ENCODE assay signal across 1 cellular context in the genomic region with DNA sequence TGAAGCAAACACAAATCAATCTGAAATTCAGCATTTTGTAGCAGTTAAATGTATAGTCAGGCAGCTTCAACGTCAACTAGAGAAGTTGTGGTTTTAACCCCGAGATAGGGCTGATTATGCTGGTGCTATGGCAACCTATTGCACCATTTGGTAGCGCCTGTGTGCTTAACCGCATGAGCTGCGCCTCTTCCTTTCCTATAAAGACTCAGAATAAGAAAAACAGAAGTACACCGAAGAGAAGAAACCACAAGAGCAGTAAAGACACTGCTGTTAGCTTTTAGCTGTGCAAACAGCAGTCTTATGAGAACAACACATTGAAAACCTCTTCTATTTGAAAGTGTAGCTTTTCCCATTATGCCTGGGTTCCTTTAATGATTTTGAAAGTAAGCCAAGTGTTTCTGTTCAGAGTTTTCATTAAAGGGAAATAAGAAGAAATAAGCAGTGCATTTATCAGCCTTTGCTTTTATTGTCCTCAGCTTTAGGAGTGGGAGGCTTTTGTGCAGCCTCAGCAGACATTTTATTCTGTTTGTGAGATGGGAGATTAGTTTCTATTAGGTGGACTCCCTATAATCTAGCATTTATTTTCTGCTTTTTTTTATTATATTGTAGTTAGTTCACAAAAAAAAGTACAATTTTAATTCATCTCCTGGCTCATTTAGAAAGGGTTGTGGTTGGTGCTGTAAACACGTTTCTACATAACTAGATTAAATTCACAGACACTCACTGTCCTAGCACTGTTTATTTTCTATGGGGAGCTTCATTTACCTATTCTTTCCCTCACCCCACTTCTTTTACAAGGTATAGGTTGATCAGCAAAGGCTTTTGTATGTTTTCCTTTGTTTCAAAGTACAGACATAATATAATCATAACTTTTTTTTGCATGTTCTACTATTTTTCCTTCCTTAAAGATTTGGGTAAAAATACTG.
TF ChIP-seq lines count a peak whose summit lies in the region.

No MANE protein-coding gene starts in this region.

TF ChIP-seq in GM12878, 131 proteins besides CTCF, POLR2A, EP300 and RAD21 (continued from another document):
- TF ChIP-seq, protein P1, sequence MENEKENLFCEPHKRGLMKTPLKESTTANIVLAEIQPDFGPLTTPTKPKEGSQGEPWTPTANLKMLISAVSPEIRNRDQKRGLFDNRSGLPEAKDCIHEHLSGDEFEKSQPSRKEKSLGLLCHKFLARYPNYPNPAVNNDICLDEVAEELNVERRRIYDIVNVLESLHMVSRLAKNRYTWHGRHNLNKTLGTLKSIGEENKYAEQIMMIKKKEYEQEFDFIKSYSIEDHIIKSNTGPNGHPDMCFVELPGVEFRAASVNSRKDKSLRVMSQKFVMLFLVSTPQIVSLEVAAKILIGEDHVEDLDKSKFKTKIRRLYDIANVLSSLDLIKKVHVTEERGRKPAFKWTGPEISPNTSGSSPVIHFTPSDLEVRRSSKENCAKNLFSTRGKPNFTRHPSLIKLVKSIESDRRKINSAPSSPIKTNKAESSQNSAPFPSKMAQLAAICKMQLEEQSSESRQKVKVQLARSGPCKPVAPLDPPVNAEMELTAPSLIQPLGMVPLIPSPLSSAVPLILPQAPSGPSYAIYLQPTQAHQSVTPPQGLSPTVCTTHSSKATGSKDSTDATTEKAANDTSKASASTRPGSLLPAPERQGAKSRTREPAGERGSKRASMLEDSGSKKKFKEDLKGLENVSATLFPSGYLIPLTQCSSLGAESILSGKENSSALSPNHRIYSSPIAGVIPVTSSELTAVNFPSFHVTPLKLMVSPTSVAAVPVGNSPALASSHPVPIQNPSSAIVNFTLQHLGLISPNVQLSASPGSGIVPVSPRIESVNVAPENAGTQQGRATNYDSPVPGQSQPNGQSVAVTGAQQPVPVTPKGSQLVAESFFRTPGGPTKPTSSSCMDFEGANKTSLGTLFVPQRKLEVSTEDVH (IDR thresholded peaks at IDR 0.05; ENCODE audit: low read depth, partially characterized antibody) = peak; percentile 60
- no peak for TF ChIP-seq NR2C2 (IDR thresholded peaks at IDR 0.05; ENCODE audit: borderline replicate concordance, control insufficient read depth, insufficient read length, low read depth)
- peak; percentile 72 for TF ChIP-seq TCF12 (IDR thresholded peaks at IDR 0.05; ENCODE audit: low read depth, low read length)
- no peak for TF ChIP-seq MYB (IDR thresholded peaks at IDR 0.05; ENCODE audit: borderline replicate concordance, low read depth, low read length)
- no peak for TF ChIP-seq EZH2 (IDR thresholded peaks at IDR 0.05; ENCODE audit: borderline replicate concordance, control insufficient read depth, low read depth, low read length)
- TF ChIP-seq ZNF274 (IDR thresholded peaks at IDR 0.05; ENCODE audit: insufficient read depth, insufficient read length) = no peak
- TF ChIP-seq, protein P2, sequence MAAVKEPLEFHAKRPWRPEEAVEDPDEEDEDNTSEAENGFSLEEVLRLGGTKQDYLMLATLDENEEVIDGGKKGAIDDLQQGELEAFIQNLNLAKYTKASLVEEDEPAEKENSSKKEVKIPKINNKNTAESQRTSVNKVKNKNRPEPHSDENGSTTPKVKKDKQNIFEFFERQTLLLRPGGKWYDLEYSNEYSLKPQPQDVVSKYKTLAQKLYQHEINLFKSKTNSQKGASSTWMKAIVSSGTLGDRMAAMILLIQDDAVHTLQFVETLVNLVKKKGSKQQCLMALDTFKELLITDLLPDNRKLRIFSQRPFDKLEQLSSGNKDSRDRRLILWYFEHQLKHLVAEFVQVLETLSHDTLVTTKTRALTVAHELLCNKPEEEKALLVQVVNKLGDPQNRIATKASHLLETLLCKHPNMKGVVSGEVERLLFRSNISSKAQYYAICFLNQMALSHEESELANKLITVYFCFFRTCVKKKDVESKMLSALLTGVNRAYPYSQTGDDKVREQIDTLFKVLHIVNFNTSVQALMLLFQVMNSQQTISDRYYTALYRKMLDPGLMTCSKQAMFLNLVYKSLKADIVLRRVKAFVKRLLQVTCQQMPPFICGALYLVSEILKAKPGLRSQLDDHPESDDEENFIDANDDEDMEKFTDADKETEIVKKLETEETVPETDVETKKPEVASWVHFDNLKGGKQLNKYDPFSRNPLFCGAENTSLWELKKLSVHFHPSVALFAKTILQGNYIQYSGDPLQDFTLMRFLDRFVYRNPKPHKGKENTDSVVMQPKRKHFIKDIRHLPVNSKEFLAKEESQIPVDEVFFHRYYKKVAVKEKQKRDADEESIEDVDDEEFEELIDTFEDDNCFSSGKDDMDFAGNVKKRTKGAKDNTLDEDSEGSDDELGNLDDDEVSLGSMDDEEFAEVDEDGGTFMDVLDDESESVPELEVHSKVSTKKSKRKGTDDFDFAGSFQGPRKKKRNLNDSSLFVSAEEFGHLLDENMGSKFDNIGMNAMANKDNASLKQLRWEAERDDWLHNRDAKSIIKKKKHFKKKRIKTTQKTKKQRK (IDR thresholded peaks at IDR 0.05; ENCODE audit: low read depth, low read length) = no peak
- TF ChIP-seq HSF1 (IDR thresholded peaks at IDR 0.05; ENCODE audit: low read depth, low read length) = no peak
- TF ChIP-seq ESRRA (IDR thresholded peaks at IDR 0.05; ENCODE audit: low read length) = no peak
- TF ChIP-seq SIX5 (IDR thresholded peaks at IDR 0.05; ENCODE audit: low read depth, low read length, severe bottlenecking) = peak; percentile 22
- TF ChIP-seq PBX3 (IDR thresholded peaks at IDR 0.05; ENCODE audit: insufficient replicate concordance, low read depth, low read length) = no peak
- peak; percentile 60; the same call in 1 of the 2 replicates for TF ChIP-seq TCF3 (IDR thresholded peaks at IDR 0.05; ENCODE audit: borderline replicate concordance, insufficient read depth, low read depth, low read length)
- TF ChIP-seq BRCA1 (IDR thresholded peaks at IDR 0.05; ENCODE audit: low read depth, low read length) = no peak
- peak; percentile 19; the same call in 1 of the 2 replicates for TF ChIP-seq TCF7 (IDR thresholded peaks at IDR 0.05; ENCODE audit: borderline replicate concordance)
- peak; percentile 73 for TF ChIP-seq EED (IDR thresholded peaks at IDR 0.05; ENCODE audit: low read depth)
- TF ChIP-seq ZNF384 (IDR thresholded peaks at IDR 0.05; ENCODE audit: borderline replicate concordance, low read depth, low read length) = no peak
- TF ChIP-seq NRF1 (conservative IDR thresholded peaks at IDR 0.05; ENCODE audit: low read depth, low read length) = no peak
- TF ChIP-seq ZBTB4 (CRISPR knock-in tag; IDR thresholded peaks at IDR 0.05) = no peak
- TF ChIP-seq ZNF207 (IDR thresholded peaks at IDR 0.05; ENCODE audit: borderline replicate concordance) = peak; percentile 52; the same call in 1 of the 2 replicates
- peak; percentile 81 for TF ChIP-seq IKZF1 (conservative IDR thresholded peaks at IDR 0.05)
- no peak for TF ChIP-seq YBX1 (IDR thresholded peaks at IDR 0.05)
- no peak for TF ChIP-seq NR2C1 (IDR thresholded peaks at IDR 0.05)
- TF ChIP-seq NBN (IDR thresholded peaks at IDR 0.05) = peak; percentile 95
- TF ChIP-seq POLR2AphosphoS5 (IDR thresholded peaks at IDR 0.05; ENCODE audit: low read length) = peak; percentile 74
